ENCODE assay signal across 8 cellular contexts in the genomic region with DNA sequence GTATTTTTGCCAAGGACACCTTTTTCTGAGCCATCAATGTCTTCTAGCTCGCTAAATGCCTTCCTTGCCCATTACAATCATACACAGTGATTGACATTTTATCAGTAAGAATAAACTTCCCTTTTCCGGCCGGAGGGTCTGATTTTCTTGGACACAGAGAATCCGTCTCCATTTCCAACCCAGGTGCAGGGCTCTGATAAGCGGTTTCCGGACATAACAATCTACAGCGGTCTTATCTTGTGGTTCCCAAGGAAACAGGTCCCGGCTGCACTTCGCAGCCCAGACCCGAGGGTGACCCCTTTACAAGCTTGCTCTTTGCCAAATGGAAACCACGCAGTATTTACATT. TPM values are rescaled to one million over a fixed set of nuclear protein-coding genes. Genes with fewer than 3 reads are reported as not detected.
DNase-seq lines count a peak whose midpoint lies in the region; FAIRE-seq and TF ChIP-seq lines count a peak whose summit lies in the region.

No MANE protein-coding gene starts in this region.

- H3K4me2 ChIP-seq in H1 (ENCODE audit: insufficient read depth in 1 of 2, low read depth in 2 of 2, low read length in 2 of 2): peak overlapping the region; percentile 87 to 92

- H3K9me3 Mint-ChIP-seq in Calu3 (ENCODE audit: low read depth, unreplicated experiment): no peaks in the 10 kb centered on the region

- peak overlapping the region; percentile 91 for H3K4me3 Mint-ChIP-seq in Calu3 (ENCODE audit: low read depth, unreplicated experiment)

- no peak overlapping the region for H3K23ac ChIP-seq in H1 (ENCODE audit: insufficient read length)

- H3K14ac ChIP-seq in H1 (ENCODE audit: insufficient read length): no peak overlapping the region

- peak overlapping the region; percentile 78 for H3K56ac ChIP-seq in H1 (replicated peaks; ENCODE audit: insufficient read length, low read depth, low read length)

- no peak overlapping the region for H2AK5ac ChIP-seq in H1 (ENCODE audit: low read depth, low read length)

- intact Hi-C loops in Calu3 (cut with micrococcal nuclease; ENCODE audit: unreplicated experiment): no loop called here

- H3K4ac ChIP-seq in H1 (replicated peaks; ENCODE audit: insufficient read length, low read depth, low read length): no peak overlapping the region

- no peaks in the 10 kb centered on the region for H3K36me3 ChIP-seq in H1 (ENCODE audit: control insufficient read depth in 2 of 4, insufficient read depth in 4 of 4, low read length in 3 of 4)
- H3K36me3 ChIP-seq in mucosa of stomach (ENCODE audit: control insufficient read depth, insufficient read depth, low read length): no peaks in the 10 kb centered on the region

- peak overlapping the region; percentile 74; the same call in 1 of the 2 replicates for H3K27ac ChIP-seq in H1 (ENCODE audit: low read depth, low read length)

- H3K27me3 Mint-ChIP-seq in Calu3 (ENCODE audit: unreplicated experiment): no peaks in the 10 kb centered on the region

- no peak for TF ChIP-seq POLR2A in H1 (IDR thresholded peaks at IDR 0.05; ENCODE audit: control extremely low read depth in 1 of 2, low read depth in 2 of 2, low read length in 2 of 2)

- no peak overlapping the region for H4K5ac ChIP-seq in H1 (ENCODE audit: insufficient read length, low read depth, low read length)

- H3K27me3 ChIP-seq in H1 (replicated peaks in 1 of 4; ENCODE audit: control insufficient read depth in 3 of 4, extremely low read depth in 1 of 4, insufficient read depth in 3 of 4, low read length in 3 of 4) (no peaks in the 10 kb centered on the region), mucosa of stomach (ENCODE audit: control insufficient read depth, insufficient read depth, low read length) (no peaks in the 10 kb centered on the region)

- H3K9ac ChIP-seq in H1 (replicated peaks in 1 of 4; ENCODE audit: extremely low read depth in 1 of 4, low read depth in 3 of 4, low read length in 3 of 4) (peak overlapping the region in 3 of 4 experiments; percentile 75 to 88 (median 79); a peak in 6 of 7 replicates), mucosa of stomach (ENCODE audit: low read length) (peak overlapping the region; percentile 96)

- DNase-seq in Calu3 (peak; percentile 19), HCEC 1CT (peak; percentile 13), RPMI8226 (peak; percentile 51), H1 (ENCODE audit: low read depth in 1 of 2, low spot score in 2 of 2) (no peak), NCI-H526 treated with DMSO at 0.1 percent for 48 hours (lab: John Stamatoyannopoulos, UW) (no peak), SHP77 (lab: John Stamatoyannopoulos, UW) (no peak), NCI-H2107 treated with DMSO at 0.1 percent for 48 hours (lab: John Stamatoyannopoulos, UW; ENCODE audit: unreplicated experiment) (no peak)

- no peak for TF ChIP-seq RAD21 in H1 (IDR thresholded peaks at IDR 0.05 in 1 of 2, conservative IDR thresholded peaks at IDR 0.05 in 1 of 2; ENCODE audit: low read depth in 2 of 2, low read length in 2 of 2)

- peaks cover 43% of the 10 kb centered on the region for H3K36me3 Mint-ChIP-seq in Calu3 (ENCODE audit: insufficient read depth, unreplicated experiment)

- H2AFZ ChIP-seq in H1 (ENCODE audit: low read length): no peak overlapping the region

- peak overlapping the region; percentile 98; the same call in 1 of the 2 replicates for H4K8ac ChIP-seq in H1 (ENCODE audit: extremely low read depth, insufficient read depth, low read length)

- no peak overlapping the region for H4K91ac ChIP-seq in H1 (replicated peaks; ENCODE audit: insufficient read length, low read length)

- H3K27ac Mint-ChIP-seq in Calu3 (ENCODE audit: unreplicated experiment): peak overlapping the region; percentile 97

- no peak for TF ChIP-seq EP300 in H1 (IDR thresholded peaks at IDR 0.05; ENCODE audit: borderline replicate concordance in 1 of 2, low read depth in 2 of 2, low read length in 2 of 2)

- H3K18ac ChIP-seq in H1 (ENCODE audit: extremely low read depth, low read length): no peak overlapping the region

- H4K20me1 ChIP-seq in H1 (replicated peaks in 1 of 2; ENCODE audit: control insufficient read depth in 1 of 2, insufficient read depth in 2 of 2, low read length in 2 of 2): no peaks in the 10 kb centered on the region

- peaks cover 0 to 6% (median 4%) of the 10 kb centered on the region in 4 experiments; a peak in 5 of 7 replicates for H3K4me1 ChIP-seq in H1 (replicated peaks in 1 of 4; ENCODE audit: control insufficient read depth in 3 of 4, insufficient read depth in 4 of 4, low read length in 3 of 4)
- H3K4me1 ChIP-seq in mucosa of stomach (ENCODE audit: control insufficient read depth, insufficient read depth, low read length): peaks cover 17% of the 10 kb centered on the region

- H3K4me3 ChIP-seq in H1 (ENCODE audit: extremely low read depth in 1 of 4, insufficient read depth in 2 of 4, low read depth in 3 of 4, low read length in 4 of 4) (peak overlapping the region; percentile 73 to 98 (median 90)), mucosa of stomach (ENCODE audit: low read length) (peak overlapping the region; percentile 99)

- H3K79me1 ChIP-seq in H1 (ENCODE audit: low read depth, low read length): peaks cover 9% of the 10 kb centered on the region; the same call in 1 of the 2 replicates

- TF ChIP-seq CTCF in Calu3 (IDR thresholded peaks at IDR 0.05; ENCODE audit: unreplicated experiment): no peak
- TF ChIP-seq CTCF in H1 (IDR thresholded peaks at IDR 0.05; ENCODE audit: control extremely low read depth in 1 of 3, insufficient read depth in 1 of 3, low read depth in 1 of 3, low read length in 3 of 3): no peak

- H2BK5ac ChIP-seq in H1 (ENCODE audit: low read depth, low read length): peak overlapping the region; percentile 75

- H3K4me1 Mint-ChIP-seq in Calu3 (ENCODE audit: low read depth, unreplicated experiment): peaks cover 7% of the 10 kb centered on the region

- no TSS peak for BruUV-seq in Calu3 (replicated peaks; lab: Mats Ljungman, UMichigan)

- H2BK12ac ChIP-seq in H1 (ENCODE audit: low read depth, low read length): no peak overlapping the region

- H3K23me2 ChIP-seq in H1 (ENCODE audit: low read depth, low read length): peaks cover 4% of the 10 kb centered on the region; the same call in 1 of the 2 replicates

- FAIRE-seq in H1 (lab: Jason Lieb, UNC): no peak

- POLR2A ChIA-PET in H1 (lab: Charles Lee; ENCODE audit: partially characterized antibody): interaction anchor here (0.6 to 2.3 kb wide), 11 partner anchors 11 to 261 kb away, joined by 3 to 7 read pairs (median 3); no protein-coding TSS in a partner anchor

- peaks cover 0 to 12% of the 10 kb centered on the region in 2 experiments; a peak in 2 of 4 replicates for H3K79me2 ChIP-seq in H1 (ENCODE audit: control insufficient read depth in 1 of 2, insufficient read depth in 2 of 2, low read length in 2 of 2)

- no peak overlapping the region for H2BK15ac ChIP-seq in H1 (ENCODE audit: low read length)

- 8% methylated on average over 11 of the region's 11 CpGs; no CpG with 5 or more reads in 1 of the 2 experiments for WGBS in H1 (ENCODE audit: extremely low coverage in 1 of 2, insufficient coverage in 1 of 2, insufficient read length in 1 of 2, insufficient replicate concordance in 2 of 2, low coverage in 1 of 2, low lambda C conversion rate in 2 of 2, missing lambda C conversion rate in 1 of 2), 2 experiments

- no peak overlapping the region for H2BK120ac ChIP-seq in H1 (replicated peaks; ENCODE audit: low read depth, low read length)

- H3K9me3 ChIP-seq in H1 (ENCODE audit: insufficient read depth in 2 of 2, low read depth in 1 of 2, low read length in 1 of 2): no peaks in the 10 kb centered on the region
- no peaks in the 10 kb centered on the region for H3K9me3 ChIP-seq in mucosa of stomach (ENCODE audit: control insufficient read depth, low read length)

- CTCF ChIA-PET in Calu3 (lab: Charles Lee) (interaction anchor here (0.6 to 2.6 kb wide), 9 partner anchors 9 to 355 kb away, joined by 3 to 12 read pairs (median 4); a partner anchor contains a TSS), H1 (lab: Charles Lee; ENCODE audit: partially characterized antibody) (interaction anchor here (0.9 to 18.9 kb wide), 24 partner anchors 11 to 351 kb away, joined by 3 to 260 read pairs (median 5); no protein-coding TSS in a partner anchor)

- H2BK20ac ChIP-seq in H1 (ENCODE audit: low read length): no peak overlapping the region

TF ChIP-seq in H1, 55 proteins besides CTCF, POLR2A, EP300 and RAD21 (continues in another document):
- TF ChIP-seq CREB1 (IDR thresholded peaks at IDR 0.05) (no peak), HDAC2 (IDR thresholded peaks at IDR 0.05; ENCODE audit: borderline replicate concordance in 1 of 2, low read depth in 2 of 2, low read length in 2 of 2) (no peak)

RNA-seq across cellular contexts. Expression of a gene that starts 5.1 kb away (rescaled TPM):
- 3.6 and 5.0 TPM in 2 replicates for total RNA-seq in Calu3 (2022)
- 3.7 and 4.7 TPM in 2 replicates for total RNA-seq in H1 (2021; fragmentation: NEBNext Ultra II Directional; extraction: Animal tissue kit (Norgen Biotek cat#: 25700))
- polyA plus RNA-seq in H1 (2011; rRNA removed): 2.3 and 2.9 TPM in 2 replicates
- polyA plus RNA-seq in H1 (2011; cell fraction: cytosol; rRNA removed): 4.4 TPM
- 2.8 TPM for polyA plus RNA-seq in H1 (2011; cell fraction: nucleus; rRNA removed)
- polyA plus RNA-seq in H1 (2012, experiment 1 of 2): 3.6 to 4.5 TPM (median 4.0 TPM) in 4 replicates
- 0.59 TPM for polyA plus RNA-seq in H1 (2012, experiment 2 of 2)
- polyA plus RNA-seq in H1 (2013, experiment 1 of 2): 2.5 TPM
- polyA plus RNA-seq in H1 (2013, experiment 2 of 2): 2.9 TPM
- polyA minus RNA-seq in H1 (2011; rRNA and poly(A)+ RNA removed): 9.3 and 9.9 TPM in 2 replicates
- 3.3 TPM for polyA minus RNA-seq in H1 (2011; cell fraction: cytosol; rRNA and poly(A)+ RNA removed)
- polyA minus RNA-seq in H1 (2011; cell fraction: nucleus; rRNA and poly(A)+ RNA removed): 5.5 TPM

RNA-seq across cellular contexts. Expression of a gene that starts 27.5 kb away (rescaled TPM):
- 2.1 and 3.4 TPM in 2 replicates for total RNA-seq in Calu3 (2022)
- 1.8 and 2.5 TPM in 2 replicates for total RNA-seq in H1 (2021; fragmentation: NEBNext Ultra II Directional; extraction: Animal tissue kit (Norgen Biotek cat#: 25700))
- polyA plus RNA-seq in H1 (2011; rRNA removed): 2.9 and 3.4 TPM in 2 replicates
- polyA plus RNA-seq in H1 (2011; cell fraction: cytosol; rRNA removed): 4.1 TPM
- polyA plus RNA-seq in H1 (2011; cell fraction: nucleus; rRNA removed): 8.6 TPM
- polyA plus RNA-seq in H1 (2012, experiment 1 of 2): 1.5 to 2.8 TPM (median 2.3 TPM) in 4 replicates
- 1.7 TPM for polyA plus RNA-seq in H1 (2012, experiment 2 of 2)
- 2.5 TPM for polyA plus RNA-seq in H1 (2013, experiment 1 of 2)
- 2.4 TPM for polyA plus RNA-seq in H1 (2013, experiment 2 of 2)
- 1.3 and 1.5 TPM in 2 replicates for polyA minus RNA-seq in H1 (2011; rRNA and poly(A)+ RNA removed)
- 2.2 TPM for polyA minus RNA-seq in H1 (2011; cell fraction: cytosol; rRNA and poly(A)+ RNA removed)
- 2.4 TPM for polyA minus RNA-seq in H1 (2011; cell fraction: nucleus; rRNA and poly(A)+ RNA removed)

RNA-seq across cellular contexts. Expression of a gene that starts 49.2 kb away (rescaled TPM):
- 4.1 and 6.0 TPM in 2 replicates for total RNA-seq in Calu3 (2022)
- 8.9 and 9.4 TPM in 2 replicates for total RNA-seq in H1 (2021; fragmentation: NEBNext Ultra II Directional; extraction: Animal tissue kit (Norgen Biotek cat#: 25700))
- polyA plus RNA-seq in H1 (2011; rRNA removed): 3.5 and 4.9 TPM in 2 replicates
- 6.3 TPM for polyA plus RNA-seq in H1 (2011; cell fraction: cytosol; rRNA removed)
- polyA plus RNA-seq in H1 (2011; cell fraction: nucleus; rRNA removed): 5.0 TPM
- polyA plus RNA-seq in H1 (2012, experiment 1 of 2): 6.5 to 7.0 TPM (median 6.9 TPM) in 4 replicates
- polyA plus RNA-seq in H1 (2012, experiment 2 of 2): 1.00 TPM
- polyA plus RNA-seq in H1 (2013, experiment 1 of 2): 7.8 TPM
- polyA plus RNA-seq in H1 (2013, experiment 2 of 2): 7.5 TPM
- 17.3 and 23.6 TPM in 2 replicates for polyA minus RNA-seq in H1 (2011; rRNA and poly(A)+ RNA removed)
- 9.7 TPM for polyA minus RNA-seq in H1 (2011; cell fraction: cytosol; rRNA and poly(A)+ RNA removed)
- polyA minus RNA-seq in H1 (2011; cell fraction: nucleus; rRNA and poly(A)+ RNA removed): 8.4 TPM

Comparison
In these comparisons a context has a peak if more than half of its experiments do, and no peak if none do; other contexts are left out.
1. DNase-seq: peak in Calu3 (single experiment), HCEC 1CT (single experiment) and RPMI8226 (single experiment); none in H1 (0 of 2), NCI-H526 treated with DMSO at 0.1 percent for 48 hours (single experiment), SHP77 (0 of 2) and NCI-H2107 treated with DMSO at 0.1 percent for 48 hours (single experiment).